8 cellular contexts compared by ENCODE assay signal in genomic region chr16:58196898-58197313, GRCh38. TPM values are rescaled to one million over a fixed set of nuclear protein-coding genes. Genes with fewer than 3 reads are reported as not detected.
A peak's percentile ranks its signal among the peaks of the same experiment; 100 is the strongest.
DNase-seq lines count a peak whose midpoint lies in the region; ATAC-seq, FAIRE-seq and TF ChIP-seq lines count a peak whose summit lies in the region.

No MANE protein-coding gene starts in this region.

- H3K4me1 ChIP-seq in iPS-15b (ENCODE audit: control insufficient read depth, insufficient read depth, low read length), result peaks cover 4% of the 10 kb centered on the region

- POLR2A ChIA-PET in activated naive CD8-positive, alpha-beta T cell treated with anti-CD3 and anti-CD28 coated beads, Interleukin-2, amount 10 ng/mL, durations not matched to agents 7 days and 5 days (lab: Charles Lee), result interaction anchor here (0.6 to 1.4 kb wide), 3 partner anchors 19 to 67 kb away, joined by 3 read pairs; a partner anchor contains a TSS

- TF ChIP-seq POLR2A in GM12891 (IDR thresholded peaks at IDR 0.05; ENCODE audit: low read depth, low read length), result no peak

- H3K9me3 ChIP-seq in iPS-15b (ENCODE audit: control insufficient read depth, insufficient read depth, low read length), result no peaks in the 10 kb centered on the region

- peak overlapping the region; percentile 75 for H3K27ac Mint-ChIP-seq in activated naive CD8-positive, alpha-beta T cell treated with anti-CD3 and anti-CD28 coated beads, Interleukin-2, amount 10 ng/mL, durations not matched to agents 7 days and 5 days
- H3K27ac Mint-ChIP-seq in stimulated activated naive B cell treated with anti-CD40 and anti-IgM and Interleukin-4, amounts not matched to agents 10 μg/mL and 1 μg/mL and 100 μg/mL, for 72 hours, result peak overlapping the region; percentile 94

- H3K9me3 Mint-ChIP-seq in activated naive CD8-positive, alpha-beta T cell treated with anti-CD3 and anti-CD28 coated beads, Interleukin-2, amount 10 ng/mL, durations not matched to agents 7 days and 5 days, result no peaks in the 10 kb centered on the region
- no peaks in the 10 kb centered on the region for H3K9me3 Mint-ChIP-seq in stimulated activated naive B cell treated with anti-CD40 and anti-IgM and Interleukin-4, amounts not matched to agents 10 μg/mL and 1 μg/mL and 100 μg/mL, for 72 hours

- H3K27me3 Mint-ChIP-seq in activated naive CD8-positive, alpha-beta T cell treated with anti-CD3 and anti-CD28 coated beads, Interleukin-2, amount 10 ng/mL, durations not matched to agents 7 days and 5 days, result peaks cover 17% of the 10 kb centered on the region
- H3K27me3 Mint-ChIP-seq in stimulated activated naive B cell treated with anti-CD40 and anti-IgM and Interleukin-4, amounts not matched to agents 10 μg/mL and 1 μg/mL and 100 μg/mL, for 72 hours, result peaks cover 18 to 26% of the 10 kb centered on the region in 2 donors

- peaks cover 12% of the 10 kb centered on the region for H3K36me3 Mint-ChIP-seq in activated naive CD8-positive, alpha-beta T cell treated with anti-CD3 and anti-CD28 coated beads, Interleukin-2, amount 10 ng/mL, durations not matched to agents 7 days and 5 days
- peaks cover 18 to 41% of the 10 kb centered on the region in 2 donors for H3K36me3 Mint-ChIP-seq in stimulated activated naive B cell treated with anti-CD40 and anti-IgM and Interleukin-4, amounts not matched to agents 10 μg/mL and 1 μg/mL and 100 μg/mL, for 72 hours

- H3K9ac ChIP-seq in iPS-15b (ENCODE audit: low read depth, low read length), result peak overlapping the region; percentile 61

- TF ChIP-seq CTCF in HFF-Myc (IDR thresholded peaks at IDR 0.05; ENCODE audit: low read depth, low read length, missing control alignments), result no peak

- peak overlapping the region; percentile 89 for H3K4me3 Mint-ChIP-seq in activated naive CD8-positive, alpha-beta T cell treated with anti-CD3 and anti-CD28 coated beads, Interleukin-2, amount 10 ng/mL, durations not matched to agents 7 days and 5 days
- H3K4me3 Mint-ChIP-seq in stimulated activated naive B cell treated with anti-CD40 and anti-IgM and Interleukin-4, amounts not matched to agents 10 μg/mL and 1 μg/mL and 100 μg/mL, for 72 hours, result peak overlapping the region; percentile 92

- no peak for FAIRE-seq in GM12891 (lab: Jason Lieb, UNC)

- peaks cover 10% of the 10 kb centered on the region for H3K27me3 ChIP-seq in iPS-15b (ENCODE audit: control insufficient read depth, insufficient read depth, low read length)

- H3K4me3 ChIP-seq in HFF-Myc (replicated peaks; ENCODE audit: low read depth, low read length) (peak overlapping the region; percentile 91), iPS-15b (ENCODE audit: low read depth, low read length) (peak overlapping the region; percentile 84)

- H3K4me1 Mint-ChIP-seq in activated naive CD8-positive, alpha-beta T cell treated with anti-CD3 and anti-CD28 coated beads, Interleukin-2, amount 10 ng/mL, durations not matched to agents 7 days and 5 days, result peaks cover 28% of the 10 kb centered on the region
- H3K4me1 Mint-ChIP-seq in stimulated activated naive B cell treated with anti-CD40 and anti-IgM and Interleukin-4, amounts not matched to agents 10 μg/mL and 1 μg/mL and 100 μg/mL, for 72 hours, result peaks cover 18 to 34% of the 10 kb centered on the region in 2 donors

- in situ Hi-C loops in ACHN (cut with HindIII; ENCODE audit: low pct_ligation_motif_present, low pct_unique_long_range_greater_than_20kb, low sequenced_read_pairs), result no loop called here

- peaks cover 5% of the 10 kb centered on the region for H3K36me3 ChIP-seq in iPS-15b (ENCODE audit: control insufficient read depth, insufficient read depth, low read length)

- DNase-seq in ACHN, result peak; percentile 24
- DNase-seq in HFF-Myc (ENCODE audit: extremely low read depth, low read depth), result peak; percentile 3
- DNase-seq in activated naive CD8-positive, alpha-beta T cell treated with anti-CD3 and anti-CD28 coated beads, Interleukin-2, amount 10 ng/mL, durations not matched to agents 7 days and 5 days, result no peak
- DNase-seq in stimulated activated naive B cell treated with anti-CD40 and anti-IgM and Interleukin-4, amounts not matched to agents 10 μg/mL and 1 μg/mL and 100 μg/mL, for 72 hours, result no peak
- DNase-seq in stimulated activated CD4-positive, alpha-beta T cell treated with anti-CD3 and anti-CD28 coated beads, Interleukin-1b, Interleukin-23, amount 100 ng/mL, for 48 hours, result no peak
- no peak for DNase-seq in GM12891 (ENCODE audit: insufficient read length, low spot score)

- peak; percentile 16 for ATAC-seq in activated naive CD8-positive, alpha-beta T cell treated with anti-CD3 and anti-CD28 coated beads, Interleukin-2, amount 10 ng/mL, durations not matched to agents 7 days and 5 days (ENCODE audit: low read depth)
- ATAC-seq in stimulated activated naive B cell treated with anti-CD40 and anti-IgM and Interleukin-4, amounts not matched to agents 10 μg/mL and 1 μg/mL and 100 μg/mL, for 72 hours (replicated peaks), result peak in 1 of 2 donors; percentile 10
- ATAC-seq in HG03432 (IDR thresholded peaks at IDR 0.05; ENCODE audit: unreplicated experiment), result no peak

TF ChIP-seq in GM12891, 5 proteins besides CTCF, POLR2A, EP300 and RAD21:
- TF ChIP-seq PAX5 (IDR thresholded peaks at IDR 0.05; ENCODE audit: insufficient read depth, low read length, severe bottlenecking) (no peak), SPI1 (IDR thresholded peaks at IDR 0.05; ENCODE audit: low read depth, low read length) (no peak), POU2F2 (IDR thresholded peaks at IDR 0.05; ENCODE audit: low read depth, low read length) (no peak), TAF1 (IDR thresholded peaks at IDR 0.05; ENCODE audit: low read depth, low read length) (no peak), POLR2AphosphoS5 (IDR thresholded peaks at IDR 0.05; ENCODE audit: low read depth, low read length) (no peak)

RNA-seq across cellular contexts. Expression of gene CSNK2A2, which starts 1.0 kb away (rescaled TPM):
- total RNA-seq in activated naive CD8-positive, alpha-beta T cell treated with anti-CD3 and anti-CD28 coated beads, Interleukin-2, amount 10 ng/mL, durations not matched to agents 7 days and 5 days, result 10 to 100 TPM; 64.2 to 67.7 TPM
- 33.4 TPM for polyA plus RNA-seq in GM12891 (2012; ENCODE audit: low read depth, missing spikeins)

Comparison
In these comparisons a context has a peak if more than half of its experiments do, and no peak if none do; other contexts are left out.
1. DNase-seq: peak in ACHN (single experiment) and HFF-Myc (single experiment); none in activated naive CD8-positive, alpha-beta T cell treated with anti-CD3 and anti-CD28 coated beads, Interleukin-2, amount 10 ng/mL, durations not matched to agents 7 days and 5 days (single experiment), stimulated activated naive B cell treated with anti-CD40 and anti-IgM and Interleukin-4, amounts not matched to agents 10 μg/mL and 1 μg/mL and 100 μg/mL, for 72 hours (single experiment), stimulated activated CD4-positive, alpha-beta T cell treated with anti-CD3 and anti-CD28 coated beads, Interleukin-1b, Interleukin-23, amount 100 ng/mL, for 48 hours (single experiment) and GM12891 (single experiment).